9 cellular contexts compared by ENCODE assay signal in genomic region chr5:176765687-176766086, GRCh38. TPM values are rescaled to one million over a fixed set of nuclear protein-coding genes. Genes with fewer than 3 reads are reported as not detected.
"Had no signal": no experiment of that assay in that cellular context is flagged by ENCODE, and none has a peak within 500 bp of the region (broad histone marks: within the 10 kb centered on the region; RNA-seq: fewer than 3 reads in every experiment).

No MANE protein-coding gene starts in this region.

- H3K36me3 ChIP-seq: HAP-1 had no signal

- H3K27ac ChIP-seq: GM23248 had no signal

- H3K4me2 ChIP-seq: GM23338 had no signal

- H3K4me1 ChIP-seq: HAP-1 had no signal

- FAIRE-seq: H1, H54 had no signal

- H3K9me3 ChIP-seq: HAP-1 had no signal

- H3K4me3 ChIP-seq: GM23248, GM23338, HAP-1 had no signal

- DNase-seq: GM23248, GOT3, HCEC 1CT, HFFc6 had no signal

- H2AFZ ChIP-seq: GM23248 had no signal

- ATAC-seq: GM23338, HCT116 had no signal

- H3K9ac ChIP-seq: GM23248 had no signal

RNA-seq across cellular contexts. Expression of gene UNC5A, which starts 44.7 kb away (rescaled TPM):
- total RNA-seq: GM23248, HFFc6 had no signal
- polyA plus RNA-seq: GM23248 had no signal
